14 cellular contexts compared by ENCODE assay signal in genomic region chr14:22502007-22502406, GRCh38.
DNase-seq lines count a peak whose midpoint lies in the region; ATAC-seq, FAIRE-seq and TF ChIP-seq lines count a peak whose summit lies in the region.
"Had no signal": no experiment of that assay in that cellular context is flagged by ENCODE, and none has a peak within 500 bp of the region (broad histone marks: within the 10 kb centered on the region; RNA-seq: fewer than 3 reads in every experiment).

No MANE protein-coding gene starts in this region.

- no peak for FAIRE-seq in kidney (lab: Jason Lieb, UNC)

- H3K36me3 ChIP-seq in kidney (ENCODE audit: control insufficient read depth in 1 of 2, insufficient read depth in 2 of 2, low read length in 2 of 2) (no peaks in the 10 kb centered on the region), stomach (no peaks in the 10 kb centered on the region)
- H3K36me3 ChIP-seq: esophagus muscularis mucosa, neutrophil had no signal

- peaks cover 88% of the 10 kb centered on the region for H3K36me3 Mint-ChIP-seq in activated naive CD8-positive, alpha-beta T cell treated with anti-CD3 and anti-CD28 coated beads for 36 hours

- TF ChIP-seq CTCF in kidney (IDR thresholded peaks at IDR 0.05; ENCODE audit: borderline replicate concordance, extremely low read depth, insufficient read depth) (no peak), stomach (IDR thresholded peaks at IDR 0.05) (no peak)

- 27 to 38% (median 33%) methylated on average over 10 of the region's 10 CpGs for WGBS in stomach, 5 donors

- no peak overlapping the region for H3K27ac ChIP-seq in kidney (ENCODE audit: low read depth in 2 of 2, low read length in 2 of 2)
- H3K27ac ChIP-seq in stomach = peak overlapping the region; percentile 18 to 73 (median 54)
- H3K27ac ChIP-seq: neutrophil had no signal

- peak overlapping the region; percentile 99 for H3K27ac Mint-ChIP-seq in activated naive CD8-positive, alpha-beta T cell treated with anti-CD3 and anti-CD28 coated beads for 36 hours

- H3K4me1 ChIP-seq in kidney (ENCODE audit: control insufficient read depth in 1 of 2, insufficient read depth in 1 of 2, low read depth in 1 of 2, low read length in 2 of 2) (peaks cover 2 to 16% of the 10 kb centered on the region in 2 donors), stomach (peaks cover 9 to 30% (median 24%) of the 10 kb centered on the region in 4 donors)

- no peaks in the 10 kb centered on the region for H3K27me3 Mint-ChIP-seq in activated naive CD8-positive, alpha-beta T cell treated with anti-CD3 and anti-CD28 coated beads for 36 hours

- H3K4me1 Mint-ChIP-seq in activated naive CD8-positive, alpha-beta T cell treated with anti-CD3 and anti-CD28 coated beads for 36 hours = peaks cover 31% of the 10 kb centered on the region

- H3K9me3 ChIP-seq in kidney (ENCODE audit: control insufficient read depth in 1 of 2, low read length in 2 of 2) = no peaks in the 10 kb centered on the region
- no peaks in the 10 kb centered on the region for H3K9me3 ChIP-seq in stomach
- H3K9me3 ChIP-seq: esophagus muscularis mucosa, neutrophil, SK-N-SH had no signal

- peak overlapping the region; percentile 90 for H3K4me3 Mint-ChIP-seq in activated naive CD8-positive, alpha-beta T cell treated with anti-CD3 and anti-CD28 coated beads for 36 hours

- no peaks in the 10 kb centered on the region for H3K27me3 ChIP-seq in stomach
- H3K27me3 ChIP-seq: esophagus muscularis mucosa had no signal

- no peak overlapping the region for H3K4me3 ChIP-seq in kidney (ENCODE audit: low read length in 2 of 2)
- no peak overlapping the region for H3K4me3 ChIP-seq in stomach
- H3K4me3 ChIP-seq: esophagus muscularis mucosa had no signal

- DNase-seq in activated CD8-positive, alpha-beta memory T cell treated with anti-CD3 and anti-CD28 coated beads for 24 hours = peak; percentile 62
- no peak for DNase-seq in activated CD8-positive, alpha-beta memory T cell treated with anti-CD3 and anti-CD28 coated beads, Interleukin-2, amount 50 U/mL, for 4 hours
- no peak for DNase-seq in activated naive CD8-positive, alpha-beta T cell treated with anti-CD3 and anti-CD28 coated beads for 36 hours
- DNase-seq in kidney (peak; percentile 65), stomach (no peak), NCI-H345 treated with DMSO at 0.1 percent for 48 hours (lab: John Stamatoyannopoulos, UW; ENCODE audit: unreplicated experiment) (no peak), DMS79 (lab: John Stamatoyannopoulos, UW) (no peak)
- DNase-seq: immature natural killer cell; NCI-H774; SK-N-SH; stimulated activated naive CD4-positive, alpha-beta T cell had no signal

- ATAC-seq in GM19455 (IDR thresholded peaks at IDR 0.05; ENCODE audit: unreplicated experiment) = no peak

- H3K9me3 Mint-ChIP-seq in activated naive CD8-positive, alpha-beta T cell treated with anti-CD3 and anti-CD28 coated beads for 36 hours = no peaks in the 10 kb centered on the region
- H3K9me3 Mint-ChIP-seq: immature natural killer cell had no signal

- intact Hi-C loops in kidney (cut with DNase I) = no loop called here
- intact Hi-C loops in stomach (cut with DNase I; ENCODE audit: low total_unique reads) = no loop called here

- H3K9ac ChIP-seq in kidney (ENCODE audit: low read length in 2 of 2) = no peak overlapping the region
- H3K9ac ChIP-seq: SK-N-SH had no signal

- no peak for TF ChIP-seq EP300 in stomach (IDR thresholded peaks at IDR 0.05)

- no peak for TF ChIP-seq POLR2A in stomach (IDR thresholded peaks at IDR 0.05)

Comparison
In these comparisons a context has a peak if more than half of its experiments do, and no peak if none do; other contexts are left out.
1. DNase-seq: peak in activated CD8-positive, alpha-beta memory T cell treated with anti-CD3 and anti-CD28 coated beads for 24 hours (single experiment) and kidney (single experiment); none in activated CD8-positive, alpha-beta memory T cell treated with anti-CD3 and anti-CD28 coated beads, Interleukin-2, amount 50 U/mL, for 4 hours (single experiment), activated naive CD8-positive, alpha-beta T cell treated with anti-CD3 and anti-CD28 coated beads for 36 hours (single experiment), stomach (single experiment), NCI-H345 treated with DMSO at 0.1 percent for 48 hours (single experiment) and DMS79 (single experiment).
2. H3K27ac ChIP-seq: peak in stomach (5 of 5); none in kidney (0 of 2).